In genomic region chr4:172680701-172681100, GRCh38 we compare ENCODE assay signal across 18 cellular contexts.
"Had no signal": no experiment of that assay in that cellular context is flagged by ENCODE, and none has a peak within 500 bp of the region (broad histone marks: within the 10 kb centered on the region; RNA-seq: fewer than 3 reads in every experiment).

No MANE protein-coding gene starts in this region.

- H3K27me3 ChIP-seq: hepatocyte, vagina had no signal

- FAIRE-seq: endometrium had no signal

- ATAC-seq: esophagus mucosa, lower lobe of right lung, right cardiac atrium had no signal

- H3K27me3 Mint-ChIP-seq: central memory CD8-positive, alpha-beta T cell; stimulated activated naive CD8-positive, alpha-beta T cell treated with anti-CD3 and anti-CD28 coated beads, Interleukin-15, Interleukin-2, amounts not matched to agents 100 ng/mL and 50 ng/mL, for 24 hours had no signal

- H3K27ac Mint-ChIP-seq: nephron; stimulated activated naive CD8-positive, alpha-beta T cell treated with anti-CD3 and anti-CD28 coated beads, Interleukin-15, Interleukin-2, amounts not matched to agents 100 ng/mL and 50 ng/mL, for 24 hours had no signal

- H2AFZ ChIP-seq: hepatocyte had no signal

- DNase-seq: activated CD4-positive, alpha-beta T cell treated with anti-CD3 and anti-CD28 coated beads, Interleukin-2, amount 50 U/mL, for 1 hour; activated CD8-positive, alpha-beta memory T cell treated with anti-CD3 and anti-CD28 coated beads, Interleukin-2, amount 50 U/mL, for 4 hours; activated effector memory CD4-positive, alpha-beta T cell treated with Interleukin-2 at 50 U/mL for 16 hours; activated naive CD4-positive, alpha-beta T cell treated with anti-CD3 and anti-CD28 coated beads, Interleukin-2, amount 50 U/mL, for 16 hours; activated T-cell treated with anti-CD3 and anti-CD28 coated beads, Interleukin-2, amount 50 U/mL, for 48 hours; cortex of kidney; lower lobe of right lung; right cardiac atrium; trophoblast cell had no signal

- H3K79me2 ChIP-seq: hepatocyte had no signal

- H3K27ac ChIP-seq: hepatocyte, lower lobe of right lung, prostate gland, SK-N-MC, vagina had no signal

- H3K9me3 Mint-ChIP-seq: nephron; stimulated activated naive CD8-positive, alpha-beta T cell treated with anti-CD3 and anti-CD28 coated beads, Interleukin-15, Interleukin-2, amounts not matched to agents 100 ng/mL and 50 ng/mL, for 24 hours had no signal

- H3K36me3 ChIP-seq: lower lobe of right lung, prostate gland, vagina had no signal

- H3K4me3 Mint-ChIP-seq: central memory CD8-positive, alpha-beta T cell; nephron; stimulated activated naive CD8-positive, alpha-beta T cell treated with anti-CD3 and anti-CD28 coated beads, Interleukin-15, Interleukin-2, amounts not matched to agents 100 ng/mL and 50 ng/mL, for 24 hours had no signal

- H3K9me3 ChIP-seq: lower lobe of right lung, prostate gland, vagina had no signal

- H3K4me2 ChIP-seq: hepatocyte had no signal

- H3K4me1 Mint-ChIP-seq: central memory CD8-positive, alpha-beta T cell; nephron had no signal

- H3K4me3 ChIP-seq: hepatocyte, lower lobe of right lung, prostate gland, SK-N-MC, vagina had no signal

- H3K4me1 ChIP-seq: lower lobe of right lung, prostate gland, vagina had no signal
